10 cellular contexts compared by ENCODE assay signal in the genomic region with DNA sequence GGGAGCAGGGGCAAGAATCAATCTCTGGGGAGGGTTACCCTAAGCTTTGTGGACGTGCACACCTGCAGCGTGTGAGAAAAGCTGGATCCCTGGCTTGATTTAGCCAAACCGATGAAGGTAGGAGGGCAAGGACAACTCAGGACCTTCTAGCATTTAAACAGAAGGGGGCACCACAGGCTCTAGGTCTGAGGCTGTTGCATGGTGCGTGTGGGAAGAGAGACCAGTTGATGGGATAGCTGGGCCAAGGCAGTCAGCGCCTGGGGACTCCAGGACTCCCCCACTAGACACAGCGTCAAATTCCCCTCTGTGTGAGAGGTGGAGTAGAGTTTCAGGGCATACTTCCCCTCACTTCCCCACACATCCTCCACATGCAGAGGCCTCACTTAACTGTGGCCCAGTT. TPM values are rescaled to one million over a fixed set of nuclear protein-coding genes. Genes with fewer than 3 reads are reported as not detected.
DNase-seq lines count a peak whose midpoint lies in the region; ATAC-seq and TF ChIP-seq lines count a peak whose summit lies in the region.
"Had no signal": no experiment of that assay in that cellular context is flagged by ENCODE, and none has a peak within 500 bp of the region (broad histone marks: within the 10 kb centered on the region; RNA-seq: fewer than 3 reads in every experiment).

No MANE protein-coding gene starts in this region.

- H3K27ac ChIP-seq in neural progenitor cell: no peak overlapping the region

- H3K4me3 ChIP-seq in GM12875 (ENCODE audit: low read depth, low read length): no peak overlapping the region
- no peak overlapping the region for H3K4me3 ChIP-seq in neural progenitor cell

- TF ChIP-seq CTCF in GM12875 (IDR thresholded peaks at IDR 0.05; ENCODE audit: borderline replicate concordance, insufficient read depth, low read depth, low read length) (peak; percentile 25; the same call in 1 of the 2 replicates), chondrocyte (IDR thresholded peaks at IDR 0.05) (peak; percentile 10), neural progenitor cell (IDR thresholded peaks at IDR 0.05) (peak; percentile 44)

- no peaks in the 10 kb centered on the region for H3F3A ChIP-seq in neural progenitor cell (ENCODE audit: low read depth)

- peaks cover 43% of the 10 kb centered on the region for H3K27me3 ChIP-seq in neural progenitor cell

- H2AFZ ChIP-seq in neural progenitor cell (replicated peaks): no peak overlapping the region

- H3K79me2 ChIP-seq in neural progenitor cell (ENCODE audit: low read depth): no peaks in the 10 kb centered on the region

- TF ChIP-seq RAD21 in Ishikawa (IDR thresholded peaks at IDR 0.05; ENCODE audit: low read depth): peak; percentile 32

- peaks cover 12% of the 10 kb centered on the region for H3K27me3 Mint-ChIP-seq in chondrocyte (ENCODE audit: low read depth)
- H3K27me3 Mint-ChIP-seq in neural progenitor cell (ENCODE audit: insufficient read depth, low read depth): peaks cover 13% of the 10 kb centered on the region

- TF ChIP-seq EP300 in Ishikawa (IDR thresholded peaks at IDR 0.05; ENCODE audit: borderline replicate concordance): no peak

- no peak overlapping the region for H3K9ac ChIP-seq in neural progenitor cell

- H3K4me2 ChIP-seq in neural progenitor cell: no peak overlapping the region

- H3K4me1 Mint-ChIP-seq in chondrocyte (ENCODE audit: low read depth) (no peaks in the 10 kb centered on the region), neural progenitor cell (peaks cover 4% of the 10 kb centered on the region)
- H3K4me1 Mint-ChIP-seq: activated T-helper 17 cell treated with anti-CD3 and anti-CD28 coated beads, Interleukin-2, amount 50 U/mL, for 72 hours had no signal

- ATAC-seq in HG03095 (IDR thresholded peaks at IDR 0.05; ENCODE audit: unreplicated experiment): no peak
- ATAC-seq in GM21360 (IDR thresholded peaks at IDR 0.05; ENCODE audit: unreplicated experiment): no peak
- no peak for ATAC-seq in HG03039 (IDR thresholded peaks at IDR 0.05; ENCODE audit: unreplicated experiment)
- ATAC-seq: activated T-helper 17 cell treated with anti-CD3 and anti-CD28 coated beads, Interleukin-2, amount 50 U/mL, for 72 hours had no signal

- H3K9me3 ChIP-seq in neural progenitor cell (ENCODE audit: low read depth): no peaks in the 10 kb centered on the region

- no peaks in the 10 kb centered on the region for H4K20me1 ChIP-seq in neural progenitor cell (ENCODE audit: low read depth)

- H3K27ac Mint-ChIP-seq in chondrocyte (ENCODE audit: unreplicated experiment): no peak overlapping the region
- H3K27ac Mint-ChIP-seq in neural progenitor cell: no peak overlapping the region
- H3K27ac Mint-ChIP-seq: activated T-helper 17 cell treated with anti-CD3 and anti-CD28 coated beads, Interleukin-2, amount 50 U/mL, for 72 hours had no signal

- no peaks in the 10 kb centered on the region for H3K4me1 ChIP-seq in neural progenitor cell

- H3K36me3 ChIP-seq in neural progenitor cell: no peaks in the 10 kb centered on the region

- DNase-seq in chondrocyte (ENCODE audit: low spot score): no peak
- DNase-seq in neural progenitor cell (ENCODE audit: low spot score): peak; percentile 63
- DNase-seq: occipital lobe; stimulated activated CD8-positive, alpha-beta memory T cell treated with anti-CD3 and anti-CD28 coated beads, Interleukin-4, amount 100 ng/mL, for 48 hours had no signal

- H3K9me3 Mint-ChIP-seq in chondrocyte (ENCODE audit: low read depth) (no peaks in the 10 kb centered on the region), neural progenitor cell (peaks cover 8% of the 10 kb centered on the region)
- H3K9me3 Mint-ChIP-seq: activated T-helper 17 cell treated with anti-CD3 and anti-CD28 coated beads, Interleukin-2, amount 50 U/mL, for 72 hours had no signal

- H3K36me3 Mint-ChIP-seq in chondrocyte (ENCODE audit: low read depth) (no peaks in the 10 kb centered on the region), neural progenitor cell (no peaks in the 10 kb centered on the region)

- no peak overlapping the region for H3K4me3 Mint-ChIP-seq in chondrocyte (ENCODE audit: unreplicated experiment)
- no peak overlapping the region for H3K4me3 Mint-ChIP-seq in neural progenitor cell
- H3K4me3 Mint-ChIP-seq: activated T-helper 17 cell treated with anti-CD3 and anti-CD28 coated beads, Interleukin-2, amount 50 U/mL, for 72 hours had no signal

TF ChIP-seq in Ishikawa, 13 proteins besides CTCF, POLR2A, EP300 and RAD21:
- no peak for TF ChIP-seq CEBPB (IDR thresholded peaks at IDR 0.05)
- TF ChIP-seq, protein P1, sequence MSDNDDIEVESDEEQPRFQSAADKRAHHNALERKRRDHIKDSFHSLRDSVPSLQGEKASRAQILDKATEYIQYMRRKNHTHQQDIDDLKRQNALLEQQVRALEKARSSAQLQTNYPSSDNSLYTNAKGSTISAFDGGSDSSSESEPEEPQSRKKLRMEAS (IDR thresholded peaks at IDR 0.05): no peak
- no peak for TF ChIP-seq YY1 (IDR thresholded peaks at IDR 0.05; ENCODE audit: low read depth)

RNA-seq across cellular contexts. Expression of a gene that starts 4.3 kb away (rescaled TPM):
- total RNA-seq in chondrocyte (not detected in 3 replicates), neural progenitor cell (ENCODE audit: low replicate concordance) (0.90 and 1.5 TPM in 2 replicates)

RNA-seq across cellular contexts. Expression of a gene that starts 56.6 kb away (rescaled TPM):
- total RNA-seq in chondrocyte (not detected in 3 replicates), neural progenitor cell (ENCODE audit: low replicate concordance) (not detected in 2 replicates)
- total RNA-seq: activated T-helper 17 cell treated with anti-CD3 and anti-CD28 coated beads, Interleukin-2, amount 50 U/mL, for 72 hours; occipital lobe had no signal
